16 cellular contexts compared by ENCODE assay signal in genomic region chr3:134353171-134353825, GRCh38. TPM values are rescaled to one million over a fixed set of nuclear protein-coding genes. Genes with fewer than 3 reads are reported as not detected.
DNase-seq lines count a peak whose midpoint lies in the region; ATAC-seq and TF ChIP-seq lines count a peak whose summit lies in the region.
"Had no signal": no experiment of that assay in that cellular context is flagged by ENCODE, and none has a peak within 500 bp of the region (broad histone marks: within the 10 kb centered on the region; RNA-seq: fewer than 3 reads in every experiment).

No MANE protein-coding gene starts in this region.

- DNase-seq in MCF 10A (ENCODE audit: unreplicated experiment), result no peak
- DNase-seq in mammary epithelial cell, result no peak
- DNase-seq in osteocyte (ENCODE audit: extremely low spot score, unreplicated experiment), result no peak
- DNase-seq in uterus, result no peak
- no peak for DNase-seq in activated naive CD4-positive, alpha-beta T cell treated with anti-CD3 and anti-CD28 coated beads, Interleukin-2, amount 50 U/mL, for 16 hours
- no peak for DNase-seq in SK-N-DZ (ENCODE audit: low spot score)
- DNase-seq in left colon, result no peak
- DNase-seq: activated naive CD4-positive, alpha-beta T cell treated with Interleukin-2 at 50 U/mL for 16 hours; COR-L47; NCI-H2171; ovary; stimulated activated CD4-positive, alpha-beta T cell treated with anti-CD3 and anti-CD28 coated beads, Interleukin-4, amount 100 ng/mL, for 4 hours had no signal

- H2AFZ ChIP-seq in mammary epithelial cell (ENCODE audit: low read depth, low read length), result no peak overlapping the region

- dilution Hi-C loops in mammary epithelial cell (cut with HindIII; ENCODE audit: low sequenced_read_pairs), result loop anchor here (5.0 kb wide), 2 partner anchors 61 to 124 kb away; no protein-coding TSS in a partner anchor

- no peaks in the 10 kb centered on the region for H4K20me1 ChIP-seq in mammary epithelial cell (ENCODE audit: insufficient read depth, low read length)

- H3K9me3 Mint-ChIP-seq in MCF 10A (ENCODE audit: unreplicated experiment) (no peaks in the 10 kb centered on the region), osteocyte (ENCODE audit: unreplicated experiment) (no peaks in the 10 kb centered on the region)
- H3K9me3 Mint-ChIP-seq: dendritic cell treated with granulocyte-macrophage colony-stimulating factor and Interleukin-4, amounts not matched to agents 40 ng/mL and 50 ng/mL, for 4 days; stimulated activated naive CD8-positive, alpha-beta T cell treated with anti-CD3 and anti-CD28 coated beads, Interleukin-15, Interleukin-2, amounts not matched to agents 100 ng/mL and 50 ng/mL, for 24 hours; T-helper 1 cell treated with Interleukin-12 subunit alpha and Interleukin-12 subunit beta and Interleukin-4 antibody, amounts not matched to agents 30 μg/mL and 1 μg/mL, for 36 hours had no signal

- no peak overlapping the region for H3K4me2 ChIP-seq in mammary epithelial cell (ENCODE audit: insufficient read depth, low read depth, low read length)

- POLR2A ChIA-PET in MCF 10A (lab: Yijun Ruan, JAX), result interaction anchor here (1.0 to 9.7 kb wide), 14 partner anchors 11 to 124 kb away, joined by 3 to 95 read pairs (median 15); partner anchors contain the start of gene AMOTL2

- peaks cover 25% of the 10 kb centered on the region for H3K79me2 ChIP-seq in mammary epithelial cell (ENCODE audit: insufficient read depth, low read length)

- BruUV-seq in MCF 10A (replicated peaks; lab: Mats Ljungman, UMichigan) (no TSS peak), mammary epithelial cell (replicated peaks; lab: Mats Ljungman, UMichigan) (no TSS peak)

- no peaks in the 10 kb centered on the region for H3K27me3 Mint-ChIP-seq in MCF 10A (ENCODE audit: insufficient read depth, unreplicated experiment)
- no peaks in the 10 kb centered on the region for H3K27me3 Mint-ChIP-seq in osteocyte (ENCODE audit: unreplicated experiment)
- H3K27me3 Mint-ChIP-seq: stimulated activated naive CD8-positive, alpha-beta T cell treated with anti-CD3 and anti-CD28 coated beads, Interleukin-15, Interleukin-2, amounts not matched to agents 100 ng/mL and 50 ng/mL, for 24 hours had no signal

- no peak overlapping the region for H3K27ac ChIP-seq in mammary epithelial cell (ENCODE audit: insufficient read depth, low read depth, low read length)
- peak overlapping the region; percentile 73 to 78 for H3K27ac ChIP-seq in esophagus (ENCODE audit: low read depth in 2 of 2, low read length in 1 of 2)
- H3K27ac ChIP-seq in uterus, result peak overlapping the region; percentile 22 to 34
- H3K27ac ChIP-seq: ovary had no signal

- peaks cover 60% of the 10 kb centered on the region for H3K4me1 Mint-ChIP-seq in MCF 10A (ENCODE audit: insufficient read depth, unreplicated experiment)
- H3K4me1 Mint-ChIP-seq in osteocyte (ENCODE audit: unreplicated experiment), result peaks cover 77% of the 10 kb centered on the region

- H3K36me3 ChIP-seq in mammary epithelial cell (ENCODE audit: insufficient read depth, low read length), result peaks cover 30% of the 10 kb centered on the region
- peaks cover 19 to 30% of the 10 kb centered on the region in 2 donors for H3K36me3 ChIP-seq in esophagus (ENCODE audit: control insufficient read depth in 2 of 2, insufficient read depth in 2 of 2, low read length in 1 of 2)
- H3K36me3 ChIP-seq in uterus, result no peaks in the 10 kb centered on the region
- H3K36me3 ChIP-seq: ovary had no signal

- ATAC-seq in left colon, result no peak

- no peak for TF ChIP-seq POLR2A in uterus (IDR thresholded peaks at IDR 0.05)

- no peak overlapping the region for H3K4me3 ChIP-seq in mammary epithelial cell (replicated peaks in 1 of 3; ENCODE audit: insufficient read depth in 1 of 3, low read depth in 2 of 3, low read length in 3 of 3)
- H3K4me3 ChIP-seq in esophagus (ENCODE audit: low read depth in 1 of 2, low read length in 2 of 2), result no peak overlapping the region
- H3K4me3 ChIP-seq in uterus, result no peak overlapping the region
- H3K4me3 ChIP-seq: ovary had no signal

- in situ Hi-C loops in mammary epithelial cell (cut with MboI; ENCODE audit: low sequenced_read_pairs in 2 of 2), result no loop called here

- H3K27ac Mint-ChIP-seq in MCF 10A (ENCODE audit: low read depth, unreplicated experiment) (peak overlapping the region; percentile 72), osteocyte (ENCODE audit: unreplicated experiment) (peak overlapping the region; percentile 72)
- H3K27ac Mint-ChIP-seq: dendritic cell treated with granulocyte-macrophage colony-stimulating factor and Interleukin-4, amounts not matched to agents 40 ng/mL and 50 ng/mL, for 4 days; stimulated activated naive CD8-positive, alpha-beta T cell treated with anti-CD3 and anti-CD28 coated beads, Interleukin-15, Interleukin-2, amounts not matched to agents 100 ng/mL and 50 ng/mL, for 24 hours; T-helper 1 cell treated with Interleukin-12 subunit alpha and Interleukin-12 subunit beta and Interleukin-4 antibody, amounts not matched to agents 30 μg/mL and 1 μg/mL, for 36 hours had no signal

- H3K27me3 ChIP-seq in mammary epithelial cell (ENCODE audit: insufficient read depth, low read length), result no peaks in the 10 kb centered on the region
- H3K27me3 ChIP-seq in esophagus (ENCODE audit: control insufficient read depth in 1 of 2, insufficient read depth in 2 of 2, low read length in 2 of 2), result no peaks in the 10 kb centered on the region
- no peaks in the 10 kb centered on the region for H3K27me3 ChIP-seq in uterus
- H3K27me3 ChIP-seq: ovary had no signal

- H3K4me1 ChIP-seq in mammary epithelial cell (ENCODE audit: insufficient read depth, low read length) (peaks cover 67% of the 10 kb centered on the region), esophagus (ENCODE audit: control insufficient read depth in 2 of 2, insufficient read depth in 2 of 2, low read length in 1 of 2) (peaks cover 14 to 53% of the 10 kb centered on the region in 2 donors), uterus (peaks cover 3 to 14% of the 10 kb centered on the region in 2 donors)

- peaks cover 61% of the 10 kb centered on the region for H3K36me3 Mint-ChIP-seq in MCF 10A (ENCODE audit: insufficient read depth, unreplicated experiment)
- H3K36me3 Mint-ChIP-seq in osteocyte (ENCODE audit: unreplicated experiment), result peaks cover 39% of the 10 kb centered on the region

- no peaks in the 10 kb centered on the region for H3K9me3 ChIP-seq in mammary epithelial cell (replicated peaks; ENCODE audit: insufficient read depth, low read length)
- no peaks in the 10 kb centered on the region for H3K9me3 ChIP-seq in esophagus (ENCODE audit: control insufficient read depth in 2 of 2, insufficient read depth in 1 of 2, low read depth in 1 of 2, low read length in 1 of 2)
- H3K9me3 ChIP-seq in uterus, result no peaks in the 10 kb centered on the region
- H3K9me3 ChIP-seq: ovary had no signal

- H3K9ac ChIP-seq in mammary epithelial cell (ENCODE audit: insufficient read depth, low read length), result no peak overlapping the region

- TF ChIP-seq CTCF in MCF 10A (IDR thresholded peaks at IDR 0.05; ENCODE audit: unreplicated experiment) (no peak), mammary epithelial cell (conservative IDR thresholded peaks at IDR 0.05 in 1 of 2, IDR thresholded peaks at IDR 0.05 in 1 of 2; ENCODE audit: extremely low read depth in 1 of 2, insufficient read depth in 1 of 2, low read depth in 1 of 2, low read length in 2 of 2) (no peak), osteocyte (IDR thresholded peaks at IDR 0.05) (no peak), uterus (IDR thresholded peaks at IDR 0.05) (no peak)

- WGBS in mammary epithelial cell (ENCODE audit: low coverage, missing lambda C conversion rate), result 90% methylated on average over 8 of the region's 8 CpGs
- WGBS in esophagus, 2 donors, result 60 to 64% methylated on average over 8 of the region's 8 CpGs

- CTCF ChIA-PET in MCF 10A (lab: Yijun Ruan, JAX) (interaction anchor here (0.5 to 30.1 kb wide), 6 partner anchors 11 to 127 kb away, joined by 3 to 449 read pairs (median 8); partner anchors contain the start of genes ANAPC13 and CEP63), mammary epithelial cell (lab: Charles Lee; ENCODE audit: low non-redundant PET) (no interaction called here)

- intact Hi-C loops in MCF 10A (cut with micrococcal nuclease) (loop anchor here (2.0 kb wide), 1 partner anchor 26 kb away; no protein-coding TSS in a partner anchor), mammary epithelial cell (cut with micrococcal nuclease) (no loop called here), uterus (cut with DNase I; ENCODE audit: low total_unique reads) (no loop called here), left colon (cut with DNase I, micrococcal nuclease) (no loop called here)

- H3K4me3 Mint-ChIP-seq in MCF 10A (ENCODE audit: unreplicated experiment) (no peak overlapping the region), osteocyte (ENCODE audit: unreplicated experiment) (no peak overlapping the region)
- H3K4me3 Mint-ChIP-seq: dendritic cell treated with granulocyte-macrophage colony-stimulating factor and Interleukin-4, amounts not matched to agents 40 ng/mL and 50 ng/mL, for 4 days; stimulated activated naive CD8-positive, alpha-beta T cell treated with anti-CD3 and anti-CD28 coated beads, Interleukin-15, Interleukin-2, amounts not matched to agents 100 ng/mL and 50 ng/mL, for 24 hours; T-helper 1 cell treated with Interleukin-12 subunit alpha and Interleukin-12 subunit beta and Interleukin-4 antibody, amounts not matched to agents 30 μg/mL and 1 μg/mL, for 36 hours had no signal

RNA-seq across cellular contexts. Expression of gene AMOTL2, which starts 20.9 kb away (rescaled TPM):
- total RNA-seq in MCF 10A (2022), result 92.6 and 137 TPM in 2 replicates
- 100 to 1,000 TPM; 116 to 144 TPM for total RNA-seq in mammary epithelial cell
- 47.5 TPM for polyA plus RNA-seq in mammary epithelial cell
- 86.1 TPM for polyA minus RNA-seq in mammary epithelial cell
- polyA plus RNA-seq in esophagus, result 10 to 100 TPM; 21.2 to 23.2 TPM
- total RNA-seq in osteocyte, result 195 and 199 TPM in 2 replicates
- total RNA-seq in uterus, result 10 to 100 TPM; 49.4 to 87.5 (median 61.4) TPM
- polyA plus RNA-seq in SK-N-DZ (2014; cell fraction: cytosol; rRNA removed), result 14.6 and 23.0 TPM in 2 replicates
- 13.4 and 17.3 TPM in 2 replicates for polyA plus RNA-seq in SK-N-DZ (2014; cell fraction: nucleus; rRNA removed)
- total RNA-seq in left colon, result 10 to 100 TPM; 17.6 to 18.7 TPM
